In genomic region chr2:74712223-74713053, GRCh38 we compare ENCODE assay signal across 18 cellular contexts. TPM values are rescaled to one million over a fixed set of nuclear protein-coding genes. Genes with fewer than 3 reads are reported as not detected.
DNase-seq lines count a peak whose midpoint lies in the region; ATAC-seq and TF ChIP-seq lines count a peak whose summit lies in the region.
"Had no signal": no experiment of that assay in that cellular context is flagged by ENCODE, and none has a peak within 500 bp of the region (broad histone marks: within the 10 kb centered on the region; RNA-seq: fewer than 3 reads in every experiment).

No MANE protein-coding gene starts in this region.

- no peak for TF ChIP-seq CTCF in RWPE2 (IDR thresholded peaks at IDR 0.05; ENCODE audit: poor library complexity, severe bottlenecking)
- TF ChIP-seq CTCF in psoas muscle (IDR thresholded peaks at IDR 0.05), result no peak

- POLR2A ChIA-PET in CD4-positive, alpha-beta memory T cell (lab: Charles Lee; ENCODE audit: partially characterized antibody), result no interaction called here

- no peaks in the 10 kb centered on the region for H3K36me3 ChIP-seq in RWPE2 (ENCODE audit: low read depth)
- no peaks in the 10 kb centered on the region for H3K36me3 ChIP-seq in psoas muscle (ENCODE audit: insufficient read depth in 1 of 2, low read depth in 1 of 2)
- H3K36me3 ChIP-seq in CD4-positive, alpha-beta memory T cell (ENCODE audit: insufficient read depth, low read length), result no peaks in the 10 kb centered on the region

- CTCF ChIA-PET in CD4-positive, alpha-beta memory T cell (lab: Charles Lee; ENCODE audit: partially characterized antibody), result interaction anchor here (0.6 to 9.5 kb wide), 7 partner anchors 21 to 759 kb away, joined by 3 to 287 read pairs (median 9); partner anchors contain the start of gene HK2

- H3K4me3 Mint-ChIP-seq in CD4-positive, alpha-beta memory T cell, result no peak overlapping the region

- H3K27me3 ChIP-seq in RWPE2 (ENCODE audit: insufficient read depth, poor library complexity, severe bottlenecking), result no peaks in the 10 kb centered on the region
- H3K27me3 ChIP-seq in psoas muscle (ENCODE audit: insufficient read depth in 3 of 3, low read length in 2 of 3), result no peaks in the 10 kb centered on the region
- H3K27me3 ChIP-seq in CD4-positive, alpha-beta memory T cell (ENCODE audit: insufficient read depth, low read length), result peaks cover 7% of the 10 kb centered on the region

- H3K4me1 Mint-ChIP-seq in CD4-positive, alpha-beta memory T cell, result peaks cover 5 to 10% (median 7%) of the 10 kb centered on the region in 4 donors

- intact Hi-C loops in psoas muscle (cut with DNase I), result loop anchor here in 1 of 2 donors (5.0 kb wide), 1 partner anchor 120 kb away; the partner anchor contains the start of gene HK2
- intact Hi-C loops in CD4-positive, alpha-beta memory T cell (cut with micrococcal nuclease), result no loop called here

- DNase-seq in GOT3 (lab: John Stamatoyannopoulos, UW) (peak; percentile 49), RWPE2 (ENCODE audit: low spot score) (no peak), fibroblast of gingiva (ENCODE audit: low read depth) (peak; percentile 83), psoas muscle (peak; percentile 35 to 65), NCI-H2227 (lab: John Stamatoyannopoulos, UW; ENCODE audit: unreplicated experiment) (no peak), DMS114 treated with DMSO at 0.1 percent for 48 hours (lab: John Stamatoyannopoulos, UW; ENCODE audit: unreplicated experiment) (no peak)
- no peak for DNase-seq in CD4-positive, alpha-beta memory T cell
- DNase-seq: C1 segment of cervical spinal cord, COR-L47, DMS53, NCI-H1105, NCI-H187, NCI-H446 treated with DMSO at 0.1 percent for 48 hours, NCI-H748 treated with DMSO at 0.1 percent for 48 hours, Right ventricle myocardium superior had no signal

- peaks cover 0 to 3% (median 0%) of the 10 kb centered on the region in 8 donors for H3K9me3 Mint-ChIP-seq in CD4-positive, alpha-beta memory T cell

- H3K9me3 ChIP-seq in RWPE2 (ENCODE audit: severe bottlenecking) (no peaks in the 10 kb centered on the region), psoas muscle (no peaks in the 10 kb centered on the region)
- no peaks in the 10 kb centered on the region for H3K9me3 ChIP-seq in CD4-positive, alpha-beta memory T cell (ENCODE audit: control insufficient read depth in 1 of 2, low read length in 2 of 2)

- peaks cover 6 to 7% of the 10 kb centered on the region in 2 donors for H3K27me3 Mint-ChIP-seq in CD4-positive, alpha-beta memory T cell

- WGBS in psoas muscle, 3 donors, result 23 to 42% (median 28%) methylated on average over 9 of the region's 9 CpGs

- peak overlapping the region in 1 of 7 donors; percentile 27 for H3K27ac Mint-ChIP-seq in CD4-positive, alpha-beta memory T cell

- H3K4me1 ChIP-seq in RWPE2 (ENCODE audit: insufficient read depth, poor library complexity, severe bottlenecking), result peaks cover 8% of the 10 kb centered on the region
- peaks cover 37% of the 10 kb centered on the region for H3K4me1 ChIP-seq in psoas muscle
- H3K4me1 ChIP-seq in CD4-positive, alpha-beta memory T cell (ENCODE audit: insufficient read depth, low read length), result peaks cover 6% of the 10 kb centered on the region

- ATAC-seq in RWPE2 (ENCODE audit: low read depth) (peak; percentile 45; the same call in 2 of the 3 replicates), psoas muscle (peak; percentile 64 to 74 (median 72)), GM18519 (IDR thresholded peaks at IDR 0.05; ENCODE audit: low FRiP score, unreplicated experiment) (no peak)
- ATAC-seq: HCT116, K562 had no signal

- peaks cover 2 to 5% of the 10 kb centered on the region in 2 donors for H3K36me3 Mint-ChIP-seq in CD4-positive, alpha-beta memory T cell

- H3K4me3 ChIP-seq in RWPE2 (ENCODE audit: severe bottlenecking) (no peak overlapping the region), psoas muscle (no peak overlapping the region)
- no peak overlapping the region for H3K4me3 ChIP-seq in CD4-positive, alpha-beta memory T cell (ENCODE audit: low read length in 2 of 2)
- H3K4me3 ChIP-seq: K562 had no signal

- no peak overlapping the region for H3K27ac ChIP-seq in RWPE2 (ENCODE audit: poor library complexity, severe bottlenecking)
- H3K27ac ChIP-seq in psoas muscle, result peak overlapping the region; percentile 71
- no peak overlapping the region for H3K27ac ChIP-seq in CD4-positive, alpha-beta memory T cell (ENCODE audit: low read depth, low read length)

RNA-seq across cellular contexts. Expression of gene SEMA4F, which starts 58.4 kb away (rescaled TPM):
- 1 to 10 TPM; 2.0 to 5.7 (median 2.5) TPM for total RNA-seq in psoas muscle
- polyA plus RNA-seq in psoas muscle, result 1 to 10 TPM in 1 of 3 donors, under 1 TPM in 2; 0.59 to 1.5 (median 0.72) TPM
- total RNA-seq in CD4-positive, alpha-beta memory T cell, result 10 to 100 TPM; 19.5 to 21.6 TPM
- 1 to 10 TPM; 6.8 to 8.1 TPM for polyA plus RNA-seq in CD4-positive, alpha-beta memory T cell

Comparison
In these comparisons a context has a peak if more than half of its experiments do, and no peak if none do; other contexts are left out.
1. DNase-seq: peak in GOT3 (single experiment), fibroblast of gingiva (single experiment) and psoas muscle (2 of 2); none in RWPE2 (single experiment), NCI-H2227 (single experiment), DMS114 treated with DMSO at 0.1 percent for 48 hours (single experiment) and CD4-positive, alpha-beta memory T cell (0 of 5).